ENCODE assay signal across 21 cellular contexts in the genomic region with DNA sequence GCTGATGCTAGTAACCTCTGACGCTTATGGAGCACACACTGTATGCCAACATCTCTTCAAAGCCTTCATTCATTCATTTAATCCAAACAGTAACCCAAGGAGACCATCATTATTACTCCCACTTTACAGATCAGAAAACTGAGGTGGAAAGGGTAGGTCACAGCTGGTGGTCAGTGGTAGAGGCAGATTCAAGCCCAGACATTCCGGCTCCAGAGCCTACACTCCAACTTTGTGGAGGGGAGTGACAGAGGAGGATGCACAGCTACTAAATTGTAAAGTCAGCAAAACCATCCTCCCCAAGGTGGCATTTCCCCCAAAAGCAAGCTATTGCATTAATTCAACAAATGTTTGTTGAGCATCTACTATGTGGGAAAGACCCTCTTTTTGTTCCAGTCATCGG.
DNase-seq lines count a peak whose midpoint lies in the region; ATAC-seq and TF ChIP-seq lines count a peak whose summit lies in the region.
"Had no signal": no experiment of that assay in that cellular context is flagged by ENCODE, and none has a peak within 500 bp of the region (broad histone marks: within the 10 kb centered on the region; RNA-seq: fewer than 3 reads in every experiment).

No MANE protein-coding gene starts in this region.

- 85 to 97% (median 92%) methylated on average over 3 of the region's 3 CpGs for WGBS in stomach, 5 donors
- WGBS in body of pancreas, 2 donors = 88 to 92% methylated on average over 3 of the region's 3 CpGs

- H2AFZ ChIP-seq in OCI-LY1 (ENCODE audit: low read length) = no peak overlapping the region

- H3K27ac ChIP-seq in DOHH2 (ENCODE audit: low read depth, low read length) (no peak overlapping the region), OCI-LY1 (ENCODE audit: low read depth, low read length, poor library complexity, severe bottlenecking) (peak overlapping the region; percentile 80), lower lobe of right lung (peak overlapping the region; percentile 66), stomach (peak overlapping the region; percentile 2 to 88 (median 76)), body of pancreas (peak overlapping the region in 1 of 4 donors; percentile 58)
- H3K27ac ChIP-seq: C4-2B had no signal

- no peaks in the 10 kb centered on the region for H3K79me2 ChIP-seq in DOHH2 (ENCODE audit: control insufficient read depth, low read length)
- H3K79me2 ChIP-seq in OCI-LY1 (ENCODE audit: insufficient read depth, low read length) = no peaks in the 10 kb centered on the region

- DNase-seq in lower lobe of right lung (no peak), stomach (no peak), body of pancreas (no peak), NCI-H2196 (lab: John Stamatoyannopoulos, UW; ENCODE audit: unreplicated experiment) (no peak), middle frontal gyrus (ENCODE audit: extremely low spot score, low spot score) (no peak), MV-4-11 (lab: John Stamatoyannopoulos, UW) (no peak)
- DNase-seq: ACHN; HCEC 1CT; MM.1S; NCI-H1092; NCI-H1436; NCI-H187 treated with DMSO at 0.1 percent for 48 hours; NCI-H2107; NCI-H2227 treated with DMSO at 0.1 percent for 48 hours; NCI-H510A; NK-92 treated with Interleukin-12 subunit alpha and Interleukin-12 subunit beta, amount 100 ng/mL, for 24 hours; Peyer's patch had no signal

- TF ChIP-seq CTCF in DOHH2 (IDR thresholded peaks at IDR 0.05; ENCODE audit: low read depth, low read length, poor library complexity, severe bottlenecking) = no peak
- TF ChIP-seq CTCF in OCI-LY1 (IDR thresholded peaks at IDR 0.05; ENCODE audit: low read length) = no peak
- no peak for TF ChIP-seq CTCF in lower lobe of right lung (IDR thresholded peaks at IDR 0.05)
- no peak for TF ChIP-seq CTCF in stomach (IDR thresholded peaks at IDR 0.05)
- no peak for TF ChIP-seq CTCF in body of pancreas (IDR thresholded peaks at IDR 0.05)

- intact Hi-C loops in lower lobe of right lung (cut with DNase I) (no loop called here), stomach (cut with DNase I; ENCODE audit: low total_unique reads) (no loop called here), body of pancreas (cut with DNase I) (no loop called here)

- no peak overlapping the region for H3K9ac ChIP-seq in OCI-LY1 (ENCODE audit: low read length)

- H3K4me2 ChIP-seq in DOHH2 (ENCODE audit: low read length) (peak overlapping the region; percentile 44), OCI-LY1 (ENCODE audit: low read length) (peak overlapping the region; percentile 5; the same call in 1 of the 2 replicates)

- H3K36me3 ChIP-seq in DOHH2 (ENCODE audit: control insufficient read depth, low read length) (no peaks in the 10 kb centered on the region), OCI-LY1 (ENCODE audit: insufficient read depth, low read length) (no peaks in the 10 kb centered on the region), lower lobe of right lung (no peaks in the 10 kb centered on the region), stomach (no peaks in the 10 kb centered on the region), body of pancreas (replicated peaks in 1 of 2; ENCODE audit: insufficient read depth in 1 of 2, low read depth in 2 of 2) (no peaks in the 10 kb centered on the region)
- H3K36me3 ChIP-seq: Peyer's patch had no signal

- ATAC-seq in lower lobe of right lung = no peak
- ATAC-seq in body of pancreas = no peak
- ATAC-seq: SK-N-SH treated with all-trans-retinoic acid at 6 μM for 48 hours had no signal

- peak overlapping the region; percentile 9 for H3K4me3 ChIP-seq in DOHH2 (ENCODE audit: low read length)
- no peak overlapping the region for H3K4me3 ChIP-seq in OCI-LY1 (ENCODE audit: low read depth, low read length, poor library complexity, severe bottlenecking)
- no peak overlapping the region for H3K4me3 ChIP-seq in lower lobe of right lung
- H3K4me3 ChIP-seq in stomach = no peak overlapping the region
- H3K4me3 ChIP-seq in body of pancreas = no peak overlapping the region
- H3K4me3 ChIP-seq: Peyer's patch had no signal

- H3K9me2 ChIP-seq in DOHH2 (replicated peaks; ENCODE audit: control insufficient read depth, low read length) (no peaks in the 10 kb centered on the region), OCI-LY1 (ENCODE audit: low read depth, low read length) (no peaks in the 10 kb centered on the region)

- TF ChIP-seq EP300 in stomach (IDR thresholded peaks at IDR 0.05) = no peak

- H3K9me3 ChIP-seq in DOHH2 (ENCODE audit: control insufficient read depth, insufficient read depth, low read length) (no peaks in the 10 kb centered on the region), OCI-LY1 (ENCODE audit: low read length) (no peaks in the 10 kb centered on the region), lower lobe of right lung (no peaks in the 10 kb centered on the region), stomach (no peaks in the 10 kb centered on the region), body of pancreas (no peaks in the 10 kb centered on the region)
- H3K9me3 ChIP-seq: Peyer's patch had no signal

- no peaks in the 10 kb centered on the region for H4K20me1 ChIP-seq in DOHH2 (ENCODE audit: control insufficient read depth, insufficient read depth, low read depth, low read length)
- H4K20me1 ChIP-seq in OCI-LY1 (ENCODE audit: insufficient read depth, low read length) = no peaks in the 10 kb centered on the region

- H3K4me1 ChIP-seq in DOHH2 (ENCODE audit: control insufficient read depth, low read length) = peaks cover 68% of the 10 kb centered on the region
- H3K4me1 ChIP-seq in OCI-LY1 (ENCODE audit: insufficient read depth, low read length, severe bottlenecking) = peaks cover 98% of the 10 kb centered on the region
- H3K4me1 ChIP-seq in lower lobe of right lung = peaks cover 30% of the 10 kb centered on the region
- peaks cover 18 to 32% (median 27%) of the 10 kb centered on the region in 4 donors for H3K4me1 ChIP-seq in stomach
- H3K4me1 ChIP-seq in body of pancreas = peaks cover 34% of the 10 kb centered on the region

- H3K27me3 ChIP-seq in DOHH2 (ENCODE audit: control insufficient read depth, low read length) (no peaks in the 10 kb centered on the region), OCI-LY1 (ENCODE audit: insufficient read depth, low read length) (no peaks in the 10 kb centered on the region), lower lobe of right lung (ENCODE audit: low read depth) (no peaks in the 10 kb centered on the region), stomach (no peaks in the 10 kb centered on the region), body of pancreas (no peaks in the 10 kb centered on the region)
- H3K27me3 ChIP-seq: Peyer's patch had no signal

- no peak for TF ChIP-seq POLR2A in stomach (IDR thresholded peaks at IDR 0.05)
- no peak for TF ChIP-seq POLR2A in body of pancreas (IDR thresholded peaks at IDR 0.05)

- peaks cover 9% of the 10 kb centered on the region for H3F3A ChIP-seq in DOHH2 (ENCODE audit: control insufficient read depth, insufficient read depth)
- H3F3A ChIP-seq in OCI-LY1 (ENCODE audit: insufficient read depth, low read length) = 0 out of 2 replicates have a peak, but pooled peaks cover 4% of the 10 kb centered on the region
